18 cellular contexts compared by ENCODE assay signal in genomic region chr21:30102881-30103280, GRCh38.
A peak's percentile ranks its signal among the peaks of the same experiment; 100 is the strongest.
DNase-seq lines count a peak whose midpoint lies in the region; ATAC-seq and TF ChIP-seq lines count a peak whose summit lies in the region.
"Had no signal": no experiment of that assay in that cellular context is flagged by ENCODE, and none has a peak within 500 bp of the region (broad histone marks: within the 10 kb centered on the region; RNA-seq: fewer than 3 reads in every experiment).

No MANE protein-coding gene starts in this region.

- H3K36me3 Mint-ChIP-seq in progenitor cell of endocrine pancreas (ENCODE audit: insufficient read depth), result no peaks in the 10 kb centered on the region
- no peaks in the 10 kb centered on the region for H3K36me3 Mint-ChIP-seq in activated T-helper 2 cell treated with anti-CD3 and anti-CD28 coated beads, Interferon-gamma antibody, Interleukin-2, Interleukin-4, amounts not matched to agents 10 μg/mL and 5 μg/mL and 100 μg/mL, durations not matched to agents 14 hours and 24 hours and 36 hours (ENCODE audit: low read depth)

- no peak for TF ChIP-seq CTCF in progenitor cell of endocrine pancreas (IDR thresholded peaks at IDR 0.05; ENCODE audit: unreplicated experiment)

- no peak overlapping the region for H3K4me3 Mint-ChIP-seq in progenitor cell of endocrine pancreas (ENCODE audit: low read depth)
- H3K4me3 Mint-ChIP-seq in activated T-helper 2 cell treated with anti-CD3 and anti-CD28 coated beads, Interferon-gamma antibody, Interleukin-2, Interleukin-4, amounts not matched to agents 10 μg/mL and 5 μg/mL and 100 μg/mL, durations not matched to agents 14 hours and 24 hours and 36 hours (ENCODE audit: low read depth), result no peak overlapping the region
- H3K4me3 Mint-ChIP-seq: activated CD8-positive, alpha-beta T cell treated with anti-CD3 and anti-CD28 coated beads for 36 hours; stimulated activated naive CD8-positive, alpha-beta T cell treated with anti-CD3 and anti-CD28 coated beads, Interleukin-15, amount 100 ng/mL, for 72 hours had no signal

- intact Hi-C loops in activated T-helper 2 cell treated with anti-CD3 and anti-CD28 coated beads, Interferon-gamma antibody, Interleukin-2, Interleukin-4, amounts not matched to agents 10 μg/mL and 5 μg/mL and 100 μg/mL, durations not matched to agents 14 hours and 24 hours and 36 hours (cut with micrococcal nuclease), result no loop called here
- intact Hi-C loops in left colon (cut with DNase I, micrococcal nuclease), result no loop called here

- H3K9me3 Mint-ChIP-seq in progenitor cell of endocrine pancreas (ENCODE audit: low read depth), result no peaks in the 10 kb centered on the region
- H3K9me3 Mint-ChIP-seq in activated T-helper 2 cell treated with anti-CD3 and anti-CD28 coated beads, Interferon-gamma antibody, Interleukin-2, Interleukin-4, amounts not matched to agents 10 μg/mL and 5 μg/mL and 100 μg/mL, durations not matched to agents 14 hours and 24 hours and 36 hours, result no peaks in the 10 kb centered on the region
- H3K9me3 Mint-ChIP-seq: activated CD8-positive, alpha-beta T cell treated with anti-CD3 and anti-CD28 coated beads for 36 hours; stimulated activated naive CD8-positive, alpha-beta T cell treated with anti-CD3 and anti-CD28 coated beads, Interleukin-15, amount 100 ng/mL, for 72 hours had no signal

- no peak for ATAC-seq in left colon
- ATAC-seq: A549; activated CD4-positive, CD25-positive, alpha-beta regulatory T cell treated with anti-CD3 and anti-CD28 coated beads, Interleukin-2, amount 50 U/mL, for 24 hours; activated CD8-positive, alpha-beta T cell treated with anti-CD3 and anti-CD28 coated beads for 36 hours; right cardiac atrium; stimulated activated naive CD8-positive, alpha-beta T cell treated with anti-CD3 and anti-CD28 coated beads, Interleukin-15, amount 100 ng/mL, for 72 hours had no signal

- H3K27ac Mint-ChIP-seq in progenitor cell of endocrine pancreas, result peak overlapping the region; percentile 64
- no peak overlapping the region for H3K27ac Mint-ChIP-seq in activated T-helper 2 cell treated with anti-CD3 and anti-CD28 coated beads, Interferon-gamma antibody, Interleukin-2, Interleukin-4, amounts not matched to agents 10 μg/mL and 5 μg/mL and 100 μg/mL, durations not matched to agents 14 hours and 24 hours and 36 hours
- H3K27ac Mint-ChIP-seq: activated CD8-positive, alpha-beta T cell treated with anti-CD3 and anti-CD28 coated beads for 36 hours; stimulated activated naive CD8-positive, alpha-beta T cell treated with anti-CD3 and anti-CD28 coated beads, Interleukin-15, amount 100 ng/mL, for 72 hours had no signal

- no peaks in the 10 kb centered on the region for H3K4me1 Mint-ChIP-seq in progenitor cell of endocrine pancreas (ENCODE audit: low read depth)
- no peaks in the 10 kb centered on the region for H3K4me1 Mint-ChIP-seq in activated T-helper 2 cell treated with anti-CD3 and anti-CD28 coated beads, Interferon-gamma antibody, Interleukin-2, Interleukin-4, amounts not matched to agents 10 μg/mL and 5 μg/mL and 100 μg/mL, durations not matched to agents 14 hours and 24 hours and 36 hours (ENCODE audit: low read depth)
- H3K4me1 Mint-ChIP-seq: stimulated activated naive CD8-positive, alpha-beta T cell treated with anti-CD3 and anti-CD28 coated beads, Interleukin-15, amount 100 ng/mL, for 72 hours had no signal

- peak; percentile 21 for DNase-seq in NCI-H2029 (lab: John Stamatoyannopoulos, UW)
- no peak for DNase-seq in NCI-H2029 treated with DMSO at 0.1 percent for 48 hours (lab: John Stamatoyannopoulos, UW)
- DNase-seq in NCI-H1930 (lab: John Stamatoyannopoulos, UW), result peak; percentile 46 to 64
- peak; percentile 46 for DNase-seq in ecto neural progenitor cell (ENCODE audit: low spot score)
- no peak for DNase-seq in progenitor cell of endocrine pancreas (ENCODE audit: low spot score, unreplicated experiment)
- DNase-seq in activated T-helper 2 cell treated with anti-CD3 and anti-CD28 coated beads, Interferon-gamma antibody, Interleukin-2, Interleukin-4, amounts not matched to agents 10 μg/mL and 5 μg/mL and 100 μg/mL, durations not matched to agents 14 hours and 24 hours and 36 hours (ENCODE audit: low spot score), result no peak
- DNase-seq in left colon, result no peak
- DNase-seq in mesenteric fat pad (ENCODE audit: low spot score), result no peak
- DNase-seq: activated CD8-positive, alpha-beta T cell treated with anti-CD3 and anti-CD28 coated beads for 36 hours; activated T-cell treated with anti-CD3 and anti-CD28 coated beads for 4 hours; Caco-2; kidney; NCI-H1105 treated with DMSO at 0.1 percent for 48 hours; right cardiac atrium; stimulated activated naive CD8-positive, alpha-beta T cell treated with anti-CD3 and anti-CD28 coated beads, Interleukin-15, amount 100 ng/mL, for 72 hours; T1000 had no signal

- H3K27me3 Mint-ChIP-seq in progenitor cell of endocrine pancreas, result no peaks in the 10 kb centered on the region
- H3K27me3 Mint-ChIP-seq in activated T-helper 2 cell treated with anti-CD3 and anti-CD28 coated beads, Interferon-gamma antibody, Interleukin-2, Interleukin-4, amounts not matched to agents 10 μg/mL and 5 μg/mL and 100 μg/mL, durations not matched to agents 14 hours and 24 hours and 36 hours (ENCODE audit: low read depth), result no peaks in the 10 kb centered on the region
- H3K27me3 Mint-ChIP-seq: activated CD8-positive, alpha-beta T cell treated with anti-CD3 and anti-CD28 coated beads for 36 hours; stimulated activated naive CD8-positive, alpha-beta T cell treated with anti-CD3 and anti-CD28 coated beads, Interleukin-15, amount 100 ng/mL, for 72 hours had no signal

Comparison
In these comparisons a context has a peak if more than half of its experiments do, and no peak if none do; other contexts are left out.
1. DNase-seq: peak in NCI-H2029 (single experiment), NCI-H1930 (2 of 2) and ecto neural progenitor cell (single experiment); none in NCI-H2029 treated with DMSO at 0.1 percent for 48 hours (single experiment), progenitor cell of endocrine pancreas (single experiment), activated T-helper 2 cell treated with anti-CD3 and anti-CD28 coated beads, Interferon-gamma antibody, Interleukin-2, Interleukin-4, amounts not matched to agents 10 μg/mL and 5 μg/mL and 100 μg/mL, durations not matched to agents 14 hours and 24 hours and 36 hours (single experiment), left colon (0 of 2) and mesenteric fat pad (single experiment).